Comparison of ENCODE assay signal across 1 cellular context in the genomic region with DNA sequence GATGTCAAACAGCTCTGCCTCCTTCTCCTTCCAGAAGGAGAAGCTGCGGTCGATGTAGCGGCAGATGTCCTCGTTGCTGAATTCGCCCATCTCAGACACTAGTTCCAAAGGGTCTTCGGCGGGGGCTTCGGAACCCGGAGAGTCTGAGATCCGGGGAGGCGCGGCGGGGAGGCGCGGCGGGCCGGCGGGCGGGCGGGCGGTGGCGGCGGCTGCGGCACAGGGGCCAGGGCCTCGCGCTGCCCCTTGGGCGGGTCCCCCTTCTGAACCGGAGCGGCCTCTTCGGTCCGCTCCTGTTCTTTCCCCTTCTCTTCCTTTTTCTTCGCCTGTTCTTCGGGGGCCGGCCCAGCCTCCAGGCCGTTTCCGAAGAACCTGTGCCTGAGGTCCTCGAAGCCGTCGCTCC. TPM values are rescaled to one million over a fixed set of nuclear protein-coding genes. Genes with fewer than 3 reads are reported as not detected.
"Had no signal": no experiment of that assay in that cellular context is flagged by ENCODE, and none has a peak within 500 bp of the region (broad histone marks: within the 10 kb centered on the region; RNA-seq: fewer than 3 reads in every experiment).

No MANE protein-coding gene starts in this region.

RNA-seq across cellular contexts. Expression of a gene that starts 25.5 kb away (rescaled TPM):
- total RNA-seq: G401 had no signal

RNA-seq across cellular contexts. Expression of a gene that starts 48.0 kb away (rescaled TPM):
- total RNA-seq: G401 had no signal
